ENCODE assay signal across 10 cellular contexts in the genomic region with DNA sequence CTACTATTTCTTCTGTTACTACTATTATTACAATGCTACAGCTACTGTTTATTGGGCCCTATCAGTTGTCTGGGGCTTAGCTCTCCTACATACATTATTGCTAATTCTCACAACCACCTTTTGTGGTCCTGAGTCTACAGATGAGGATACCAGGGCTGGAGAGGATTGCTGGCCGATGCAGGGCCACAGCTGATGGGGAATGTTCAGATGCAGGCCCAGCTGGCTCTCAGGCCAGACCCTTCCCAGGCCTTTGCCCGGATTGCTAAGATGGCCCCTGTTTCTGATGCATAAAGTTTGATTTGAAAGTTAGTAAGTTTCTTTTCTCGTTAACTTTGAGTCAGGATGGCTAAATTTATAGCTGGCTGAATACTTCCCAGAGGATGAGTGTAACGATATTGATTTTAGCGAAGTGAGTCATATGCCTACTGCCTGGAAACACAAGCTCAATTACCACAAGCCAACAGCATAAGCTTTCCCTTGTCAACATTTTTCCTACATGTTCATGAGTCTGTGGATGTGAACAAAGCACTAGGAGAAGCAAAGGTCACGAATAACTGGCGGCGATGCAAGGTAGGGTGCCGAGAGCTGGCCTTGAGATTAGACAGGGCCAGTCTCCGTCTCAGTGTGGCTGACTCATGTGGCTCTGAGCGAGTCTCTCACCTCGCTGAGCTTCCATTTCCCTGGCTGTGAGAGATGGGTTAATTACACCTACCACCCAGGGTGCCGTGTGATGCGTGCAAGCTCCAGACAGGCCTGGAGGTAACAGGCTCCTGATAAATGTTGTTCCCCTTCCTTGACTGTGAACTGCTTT.
DNase-seq lines count a peak whose midpoint lies in the region; ATAC-seq and TF ChIP-seq lines count a peak whose summit lies in the region.
"Had no signal": no experiment of that assay in that cellular context is flagged by ENCODE, and none has a peak within 500 bp of the region (broad histone marks: within the 10 kb centered on the region; RNA-seq: fewer than 3 reads in every experiment).

No MANE protein-coding gene starts in this region.

- DNase-seq in NCI-H2171 treated with DMSO at 0.1 percent for 48 hours (lab: John Stamatoyannopoulos, UW) (peak; percentile 69), NCI-H2171 (lab: John Stamatoyannopoulos, UW) (no peak), RWPE1 (ENCODE audit: low spot score) (peak; percentile 60), fibroblast of villous mesenchyme (ENCODE audit: low read depth) (peak; percentile 86), stromal cell of bone marrow (ENCODE audit: low read depth) (peak; percentile 93), G401 (ENCODE audit: low spot score) (no peak)
- no peak for DNase-seq in activated T-cell treated with anti-CD3 and anti-CD28 coated beads, Interleukin-2, amount 50 U/mL, for 48 hours
- DNase-seq: SIG-M5 had no signal

- in situ Hi-C loops in G401 (cut with HindIII; ENCODE audit: low sequenced_read_pairs), result no loop called here

- no peak overlapping the region for H3K4me3 ChIP-seq in fibroblast of villous mesenchyme (ENCODE audit: low read depth, low read length)
- H3K4me3 ChIP-seq: BLaER1 had no signal

- ATAC-seq in GM18858 (IDR thresholded peaks at IDR 0.05; ENCODE audit: unreplicated experiment), result no peak

- H3K27ac ChIP-seq in RWPE1, result no peak overlapping the region
- H3K27ac ChIP-seq: BLaER1 had no signal

- TF ChIP-seq CTCF in RWPE1 (conservative IDR thresholded peaks at IDR 0.05; ENCODE audit: low read depth), result no peak
- TF ChIP-seq CTCF in fibroblast of villous mesenchyme (IDR thresholded peaks at IDR 0.05; ENCODE audit: insufficient read depth, low read depth, low read length), result no peak

- CTCF ChIA-PET in RWPE1 (lab: Yijun Ruan, JAX), result interaction anchor here (0.7 to 1.1 kb wide), 3 partner anchors 20 to 170 kb away, joined by 3 read pairs; no protein-coding TSS in a partner anchor

- POLR2A ChIA-PET in RWPE1 (lab: Yijun Ruan, JAX; ENCODE audit: low non-redundant PET), result interaction anchor here (0.8 to 1.5 kb wide), 2 partner anchors 8 to 70 kb away, joined by 3 to 6 read pairs; no protein-coding TSS in a partner anchor

Comparison
In these comparisons a context has a peak if more than half of its experiments do, and no peak if none do; other contexts are left out.
1. DNase-seq: peak in NCI-H2171 treated with DMSO at 0.1 percent for 48 hours (single experiment), RWPE1 (single experiment), fibroblast of villous mesenchyme (single experiment) and stromal cell of bone marrow (single experiment); none in NCI-H2171 (single experiment), G401 (single experiment) and activated T-cell treated with anti-CD3 and anti-CD28 coated beads, Interleukin-2, amount 50 U/mL, for 48 hours (0 of 2).